ENCODE assay signal across 14 cellular contexts in the genomic region with DNA sequence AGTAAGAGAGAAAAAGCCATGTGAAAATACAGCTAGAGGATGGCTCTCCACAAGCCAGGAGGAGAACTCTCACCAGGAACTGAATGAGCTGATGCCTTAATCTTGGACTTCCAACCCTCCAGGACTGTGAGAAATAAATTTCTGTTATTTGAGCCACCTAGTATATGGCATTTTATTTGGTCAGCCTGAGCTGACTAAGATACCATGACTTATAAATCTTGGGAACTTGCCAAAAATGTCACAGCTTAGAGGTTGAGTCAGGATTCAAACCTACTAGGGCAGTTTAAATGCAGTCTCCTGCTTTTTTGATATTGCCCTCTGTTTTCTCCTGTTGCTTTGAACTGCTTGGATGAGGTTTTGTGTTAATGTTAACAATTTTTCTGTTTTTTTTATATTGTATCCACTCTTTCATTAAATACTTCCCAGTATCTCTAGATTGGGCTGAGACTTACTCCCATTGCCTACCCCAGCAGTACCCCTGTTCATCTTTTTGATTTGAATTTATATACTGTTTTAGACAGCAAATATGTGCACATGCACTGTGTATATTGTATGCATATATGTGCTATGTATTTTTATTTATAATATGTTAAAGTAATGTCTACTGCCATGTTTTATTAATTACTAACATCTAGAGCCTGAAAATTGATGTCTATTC.
DNase-seq lines count a peak whose midpoint lies in the region; ATAC-seq and TF ChIP-seq lines count a peak whose summit lies in the region.
"Had no signal": no experiment of that assay in that cellular context is flagged by ENCODE, and none has a peak within 500 bp of the region (broad histone marks: within the 10 kb centered on the region; RNA-seq: fewer than 3 reads in every experiment).

No MANE protein-coding gene starts in this region.

- no peak overlapping the region for H3K27ac ChIP-seq in foreskin keratinocyte
- H3K27ac ChIP-seq: Peyer's patch had no signal

- DNase-seq in ACHN, result peak; percentile 87
- peak; percentile 52 for DNase-seq in HFF-Myc (ENCODE audit: extremely low read depth, low read depth)
- DNase-seq in SW 1271 (lab: John Stamatoyannopoulos, UW), result peak; percentile 21 to 30
- peak; percentile 12 to 54 for DNase-seq in foreskin keratinocyte
- DNase-seq in activated CD8-positive, alpha-beta memory T cell treated with anti-CD3 and anti-CD28 coated beads, Interleukin-2, amount 50 U/mL, for 4 hours, result no peak
- DNase-seq in COLO668 (lab: John Stamatoyannopoulos, UW; ENCODE audit: unreplicated experiment), result no peak
- no peak for DNase-seq in stimulated activated CD4-positive, alpha-beta T cell treated with anti-CD3 and anti-CD28 coated beads, Interleukin-4, amount 100 ng/mL, for 24 hours
- DNase-seq: activated CD4-positive, CD25-positive, alpha-beta regulatory T cell; activated naive CD4-positive, alpha-beta T cell treated with anti-CD3 and anti-CD28 coated beads for 36 hours; CD4-positive, alpha-beta memory T cell; NCI-H1105 treated with DMSO at 0.1 percent for 48 hours; Peyer's patch; right cardiac atrium had no signal

- H3K4me3 ChIP-seq in HFF-Myc (replicated peaks; ENCODE audit: low read depth, low read length), result no peak overlapping the region
- H3K4me3 ChIP-seq: Peyer's patch had no signal

- in situ Hi-C loops in ACHN (cut with HindIII; ENCODE audit: low pct_ligation_motif_present, low pct_unique_long_range_greater_than_20kb, low sequenced_read_pairs), result no loop called here

- no peak for TF ChIP-seq CTCF in HFF-Myc (IDR thresholded peaks at IDR 0.05; ENCODE audit: low read depth, low read length, missing control alignments)
- TF ChIP-seq CTCF in foreskin keratinocyte (conservative IDR thresholded peaks at IDR 0.05), result no peak

- no peaks in the 10 kb centered on the region for H3K4me1 ChIP-seq in foreskin keratinocyte
- H3K4me1 ChIP-seq: Peyer's patch had no signal

- peak; percentile 65 for ATAC-seq in foreskin keratinocyte
- no peak for ATAC-seq in HG02588 (IDR thresholded peaks at IDR 0.05; ENCODE audit: unreplicated experiment)

- H3K27me3 ChIP-seq in foreskin keratinocyte, result no peaks in the 10 kb centered on the region
- H3K27me3 ChIP-seq: Peyer's patch had no signal

Comparison
In these comparisons a context has a peak if more than half of its experiments do, and no peak if none do; other contexts are left out.
1. DNase-seq: peak in ACHN (single experiment), HFF-Myc (single experiment), SW 1271 (2 of 2) and foreskin keratinocyte (2 of 2); none in activated CD8-positive, alpha-beta memory T cell treated with anti-CD3 and anti-CD28 coated beads, Interleukin-2, amount 50 U/mL, for 4 hours (single experiment), COLO668 (single experiment) and stimulated activated CD4-positive, alpha-beta T cell treated with anti-CD3 and anti-CD28 coated beads, Interleukin-4, amount 100 ng/mL, for 24 hours (single experiment).